Comparison of ENCODE assay signal across 17 cellular contexts in the genomic region with DNA sequence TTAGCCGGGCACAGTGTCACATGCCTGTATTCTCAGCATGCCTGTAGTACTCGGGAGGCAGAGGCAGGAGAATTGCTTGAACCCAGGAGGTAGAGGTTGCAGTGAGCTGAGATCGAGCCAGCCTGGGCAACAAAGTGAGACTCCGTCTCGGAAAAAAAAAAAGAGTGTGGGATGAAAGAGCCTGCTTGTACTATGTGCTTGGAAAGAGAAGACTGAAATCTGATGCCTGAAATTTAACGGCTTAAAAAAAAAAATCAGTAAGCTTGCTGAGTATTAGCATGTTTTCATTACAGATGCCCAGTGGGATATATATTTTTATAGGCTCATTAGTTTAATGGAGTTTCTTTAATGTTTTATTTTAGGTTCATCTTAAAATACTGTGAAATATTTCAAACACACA. TPM values are rescaled to one million over a fixed set of nuclear protein-coding genes. Genes with fewer than 3 reads are reported as not detected.
DNase-seq lines count a peak whose midpoint lies in the region; ATAC-seq and TF ChIP-seq lines count a peak whose summit lies in the region.
"Had no signal": no experiment of that assay in that cellular context is flagged by ENCODE, and none has a peak within 500 bp of the region (broad histone marks: within the 10 kb centered on the region; RNA-seq: fewer than 3 reads in every experiment).

No MANE protein-coding gene starts in this region.

- intact Hi-C loops in Calu3 (cut with micrococcal nuclease; ENCODE audit: unreplicated experiment) (no loop called here), OCI-LY7 (cut with micrococcal nuclease; ENCODE audit: unreplicated experiment) (no loop called here), sciatic nerve (cut with DNase I) (no loop called here)

- H3K36me3 Mint-ChIP-seq in Calu3 (ENCODE audit: insufficient read depth, unreplicated experiment), result peaks cover 64% of the 10 kb centered on the region

- TF ChIP-seq CTCF in Calu3 (IDR thresholded peaks at IDR 0.05; ENCODE audit: unreplicated experiment), result no peak
- no peak for TF ChIP-seq CTCF in OCI-LY7 (conservative IDR thresholded peaks at IDR 0.05; ENCODE audit: low read length)
- TF ChIP-seq CTCF in fibroblast of villous mesenchyme (IDR thresholded peaks at IDR 0.05; ENCODE audit: insufficient read depth, low read depth, low read length), result no peak

- H3K36me3 ChIP-seq in OCI-LY7 (ENCODE audit: insufficient read depth, low read length), result peaks cover 15% of the 10 kb centered on the region; the same call in 1 of the 2 replicates
- H3K36me3 ChIP-seq: cardiac muscle cell had no signal

- peaks cover 39% of the 10 kb centered on the region for H3K4me1 Mint-ChIP-seq in Calu3 (ENCODE audit: low read depth, unreplicated experiment)

- H3K79me2 ChIP-seq in OCI-LY7 (ENCODE audit: insufficient read depth, low read depth, low read length), result peaks cover 89% of the 10 kb centered on the region

- H3K9me3 ChIP-seq in OCI-LY7 (ENCODE audit: low read length), result no peaks in the 10 kb centered on the region
- H3K9me3 ChIP-seq: esophagus muscularis mucosa had no signal

- CTCF ChIA-PET in Calu3 (lab: Charles Lee) (interaction anchor here (0.7 kb wide), 2 partner anchors 41 to 50 kb away, joined by 3 to 5 read pairs; no protein-coding TSS in a partner anchor), OCI-LY7 (lab: Charles Lee; ENCODE audit: unreplicated experiment) (no interaction called here)

- peaks cover 78% of the 10 kb centered on the region for H3K4me1 ChIP-seq in OCI-LY7 (ENCODE audit: insufficient read depth, low read length, poor library complexity, severe bottlenecking)

- H3K9me2 ChIP-seq in OCI-LY7 (ENCODE audit: insufficient read depth, low read length), result no peaks in the 10 kb centered on the region

- BruUV-seq in Calu3 (replicated peaks; lab: Mats Ljungman, UMichigan) (no TSS peak), OCI-LY7 (replicated peaks; lab: Mats Ljungman, UMichigan) (no TSS peak)

- H3K9me3 Mint-ChIP-seq in Calu3 (ENCODE audit: low read depth, unreplicated experiment), result no peaks in the 10 kb centered on the region
- H3K9me3 Mint-ChIP-seq: activated T-cell treated with anti-CD3 and anti-CD28 coated beads, Interleukin-2, amount 50 U/mL, for 72 hours; stimulated activated effector memory CD8-positive, alpha-beta T cell treated with anti-CD3 and anti-CD28 coated beads, Interleukin-12 subunit alpha, Interleukin-12 subunit beta, amount 100 ng/mL, for 72 hours had no signal

- no peak overlapping the region for H2AFZ ChIP-seq in OCI-LY7 (ENCODE audit: low read length)

- H3K4me3 ChIP-seq in OCI-LY7 (ENCODE audit: low read depth, low read length, poor library complexity, severe bottlenecking) (peak overlapping the region; percentile 11), fibroblast of villous mesenchyme (ENCODE audit: low read depth, low read length) (no peak overlapping the region)
- H3K4me3 ChIP-seq: cardiac muscle cell had no signal

- H3K4me3 Mint-ChIP-seq in Calu3 (ENCODE audit: low read depth, unreplicated experiment), result no peak overlapping the region
- H3K4me3 Mint-ChIP-seq: activated T-cell treated with anti-CD3 and anti-CD28 coated beads, Interleukin-2, amount 50 U/mL, for 72 hours; stimulated activated effector memory CD8-positive, alpha-beta T cell treated with anti-CD3 and anti-CD28 coated beads, Interleukin-12 subunit alpha, Interleukin-12 subunit beta, amount 100 ng/mL, for 72 hours had no signal

- DNase-seq in Calu3, result no peak
- no peak for DNase-seq in OCI-LY7 (ENCODE audit: low spot score)
- DNase-seq in fibroblast of villous mesenchyme (ENCODE audit: low read depth), result peak; percentile 60
- no peak for DNase-seq in sciatic nerve (ENCODE audit: low spot score)
- no peak for DNase-seq in KBM-7
- no peak for DNase-seq in stimulated activated naive CD8-positive, alpha-beta T cell treated with anti-CD3 and anti-CD28 coated beads, Interleukin-15, Interleukin-2, amounts not matched to agents 100 U/mL and 50 U/mL, for 24 hours
- DNase-seq in NCI-H510A treated with DMSO at 0.1 percent for 48 hours (lab: John Stamatoyannopoulos, UW), result no peak
- no peak for DNase-seq in foreskin melanocyte
- DNase-seq: activated CD4-positive, alpha-beta T cell treated with anti-CD3 and anti-CD28 coated beads for 1 hour; activated T-cell treated with anti-CD3 and anti-CD28 coated beads, Interleukin-2, amount 50 U/mL, for 72 hours; kidney; NCI-H146; stimulated activated CD4-positive, alpha-beta T cell treated with anti-CD3 and anti-CD28 coated beads, Interleukin-2, amount 100 ng/mL, for 24 hours; SW 1271 had no signal

- peak; percentile 45 for ATAC-seq in sciatic nerve
- ATAC-seq in stimulated activated naive CD8-positive, alpha-beta T cell treated with anti-CD3 and anti-CD28 coated beads, Interleukin-15, Interleukin-2, amounts not matched to agents 100 U/mL and 50 U/mL, for 24 hours, result no peak
- ATAC-seq: activated T-cell treated with anti-CD3 and anti-CD28 coated beads, Interleukin-2, amount 50 U/mL, for 72 hours; stimulated activated effector memory CD8-positive, alpha-beta T cell treated with anti-CD3 and anti-CD28 coated beads, Interleukin-12 subunit alpha, Interleukin-12 subunit beta, amount 100 ng/mL, for 72 hours had no signal

- H3K27me3 Mint-ChIP-seq in Calu3 (ENCODE audit: unreplicated experiment), result no peaks in the 10 kb centered on the region

- peak overlapping the region; percentile 11 for H3K27ac ChIP-seq in OCI-LY7 (ENCODE audit: low read depth, low read length, poor library complexity, severe bottlenecking)
- H3K27ac ChIP-seq: cardiac muscle cell had no signal

- POLR2A ChIA-PET in OCI-LY7 (lab: Charles Lee), result interaction anchor here (0.6 to 0.7 kb wide), 2 partner anchors 39 to 642 kb away, joined by 3 to 5 read pairs; no protein-coding TSS in a partner anchor

- peak overlapping the region; percentile 50 for H3K27ac Mint-ChIP-seq in Calu3 (ENCODE audit: unreplicated experiment)
- H3K27ac Mint-ChIP-seq: activated T-cell treated with anti-CD3 and anti-CD28 coated beads, Interleukin-2, amount 50 U/mL, for 72 hours; stimulated activated effector memory CD8-positive, alpha-beta T cell treated with anti-CD3 and anti-CD28 coated beads, Interleukin-12 subunit alpha, Interleukin-12 subunit beta, amount 100 ng/mL, for 72 hours had no signal

- in situ Hi-C loops in KBM-7 (cut with MboI; ENCODE audit: low pct_unique_long_range_greater_than_20kb, low sequenced_read_pairs), result no loop called here

- peak overlapping the region; percentile 52 for H3K4me2 ChIP-seq in OCI-LY7 (ENCODE audit: low read length)

- H4K20me1 ChIP-seq in OCI-LY7 (ENCODE audit: insufficient read depth, low read length), result peaks cover 19% of the 10 kb centered on the region; the same call in 1 of the 2 replicates

RNA-seq across cellular contexts. Expression of a gene that starts 4.2 kb away (rescaled TPM):
- total RNA-seq in Calu3 (2022) (70.0 and 75.8 TPM in 2 replicates), OCI-LY7 (2022) (87.3 and 118 TPM in 2 replicates), fibroblast of villous mesenchyme (64.4 and 92.0 TPM in 2 replicates), sciatic nerve (89.9 TPM)
- total RNA-seq in OCI-LY7 (2014; rRNA removed; shearing (Covaris generic)), result 72.0 and 73.5 TPM in 2 replicates

RNA-seq across cellular contexts. Expression of a gene that starts 56.8 kb away (rescaled TPM):
- total RNA-seq in Calu3 (2022) (0.57 and 0.61 TPM in 2 replicates), OCI-LY7 (2022) (not detected in 2 replicates), fibroblast of villous mesenchyme (0.32 and 0.43 TPM in 2 replicates), sciatic nerve (not detected)
- total RNA-seq in OCI-LY7 (2014; rRNA removed; shearing (Covaris generic)), result not detected in 2 replicates
- total RNA-seq: cardiac muscle cell, kidney had no signal
